In the genomic region with DNA sequence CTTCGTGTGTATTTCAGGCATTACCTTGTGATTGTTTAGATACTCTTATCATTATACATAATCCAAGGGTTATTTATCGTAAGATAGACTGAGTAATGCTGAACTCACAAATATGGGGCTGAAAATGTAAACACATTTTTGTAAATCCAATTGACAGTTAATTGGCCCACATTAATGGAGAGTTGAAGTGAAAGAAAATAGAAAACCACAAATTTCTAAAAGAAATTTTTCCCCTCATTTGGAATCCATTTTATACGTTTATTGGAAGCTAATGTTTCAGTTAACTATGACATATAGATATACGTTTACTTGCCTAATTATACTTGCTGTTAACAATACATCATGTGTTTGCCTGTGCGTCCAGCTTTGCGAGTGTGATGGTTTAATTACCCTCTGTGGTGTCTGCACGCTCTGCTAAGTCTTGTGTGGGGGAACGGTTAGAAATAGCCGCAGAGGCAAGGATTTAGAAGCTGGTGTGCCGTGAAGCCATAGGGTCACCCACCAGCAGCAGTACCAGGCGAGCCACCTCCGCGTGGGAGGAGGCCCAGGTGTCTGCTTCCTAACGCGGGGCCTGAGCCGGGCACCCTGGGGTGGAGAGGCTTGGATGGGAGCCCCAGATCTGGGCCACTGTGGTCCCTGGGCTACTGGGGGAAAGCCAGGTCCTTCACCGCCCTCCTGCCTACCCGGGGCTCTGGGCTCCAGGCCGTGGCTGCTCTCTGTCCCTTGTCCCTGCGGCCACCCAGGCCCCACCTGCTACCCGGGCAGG, we compare ENCODE assay signal across 8 cellular contexts. TPM values are rescaled to one million over a fixed set of nuclear protein-coding genes. Genes with fewer than 3 reads are reported as not detected.
DNase-seq lines count a peak whose midpoint lies in the region; ATAC-seq and TF ChIP-seq lines count a peak whose summit lies in the region.

No MANE protein-coding gene starts in this region.

- no peaks in the 10 kb centered on the region for H3K27me3 Mint-ChIP-seq in stimulated activated memory B cell treated with anti-CD40 and anti-IgM and Interleukin-4, amounts not matched to agents 10 μg/mL and 1 μg/mL and 100 μg/mL, for 72 hours

- H3K36me3 ChIP-seq in right atrium auricular region, result no peaks in the 10 kb centered on the region

- peak overlapping the region; percentile 58 for H3K4me3 ChIP-seq in WI38 (ENCODE audit: low read depth, low read length)
- H3K4me3 ChIP-seq in right atrium auricular region, result peak overlapping the region in 1 of 2 donors; percentile 41

- peak overlapping the region; percentile 71 to 81 for H3K27ac ChIP-seq in right atrium auricular region

- H3K27ac Mint-ChIP-seq in stimulated activated memory B cell treated with anti-CD40 and anti-IgM and Interleukin-4, amounts not matched to agents 10 μg/mL and 1 μg/mL and 100 μg/mL, for 72 hours, result peak overlapping the region; percentile 90

- peak; percentile 5 for ATAC-seq in stimulated activated memory B cell treated with anti-CD40 and anti-IgM and Interleukin-4, amounts not matched to agents 10 μg/mL and 1 μg/mL and 100 μg/mL, for 72 hours
- ATAC-seq in HG02840 (IDR thresholded peaks at IDR 0.05; ENCODE audit: low FRiP score, unreplicated experiment) (no peak), GM21423 (IDR thresholded peaks at IDR 0.05; ENCODE audit: unreplicated experiment) (no peak)

- peaks cover 8% of the 10 kb centered on the region for H3K9me3 Mint-ChIP-seq in stimulated activated memory B cell treated with anti-CD40 and anti-IgM and Interleukin-4, amounts not matched to agents 10 μg/mL and 1 μg/mL and 100 μg/mL, for 72 hours

- H3K9me3 ChIP-seq in right atrium auricular region, result no peaks in the 10 kb centered on the region

- H3K36me3 Mint-ChIP-seq in stimulated activated memory B cell treated with anti-CD40 and anti-IgM and Interleukin-4, amounts not matched to agents 10 μg/mL and 1 μg/mL and 100 μg/mL, for 72 hours, result no peaks in the 10 kb centered on the region

- H3K4me1 Mint-ChIP-seq in stimulated activated memory B cell treated with anti-CD40 and anti-IgM and Interleukin-4, amounts not matched to agents 10 μg/mL and 1 μg/mL and 100 μg/mL, for 72 hours, result peaks cover 60% of the 10 kb centered on the region

- peak overlapping the region; percentile 71 for H3K4me3 Mint-ChIP-seq in stimulated activated memory B cell treated with anti-CD40 and anti-IgM and Interleukin-4, amounts not matched to agents 10 μg/mL and 1 μg/mL and 100 μg/mL, for 72 hours

- DNase-seq in NCI-H510A treated with DMSO at 0.1 percent for 48 hours (lab: John Stamatoyannopoulos, UW) (peak; percentile 45), NCI-H510A (lab: John Stamatoyannopoulos, UW) (no peak), right atrium auricular region (ENCODE audit: low spot score) (no peak)
- DNase-seq in activated CD4-positive, alpha-beta T cell treated with anti-CD3 and anti-CD28 coated beads for 1 hour, result no peak

- H3K4me1 ChIP-seq in right atrium auricular region, result peaks cover 0 to 69% of the 10 kb centered on the region in 2 donors

- TF ChIP-seq CTCF in WI38 (IDR thresholded peaks at IDR 0.05; ENCODE audit: low read depth, low read length) (no peak), right atrium auricular region (IDR thresholded peaks at IDR 0.05) (no peak)

- H3K27me3 ChIP-seq in right atrium auricular region, result no peaks in the 10 kb centered on the region

RNA-seq across cellular contexts. Expression of a gene that starts 38.0 kb away (rescaled TPM):
- total RNA-seq in right atrium auricular region, result 10 to 100 TPM; 14.5 to 19.4 TPM

RNA-seq across cellular contexts. Expression of a gene that starts 39.7 kb away (rescaled TPM):
- 10 to 100 TPM; 16.7 to 33.9 TPM for total RNA-seq in right atrium auricular region
